15 cellular contexts compared by ENCODE assay signal in genomic region chr9:114488398-114489129, GRCh38. TPM values are rescaled to one million over a fixed set of nuclear protein-coding genes. Genes with fewer than 3 reads are reported as not detected.
DNase-seq lines count a peak whose midpoint lies in the region; ATAC-seq and TF ChIP-seq lines count a peak whose summit lies in the region.
"Had no signal": no experiment of that assay in that cellular context is flagged by ENCODE, and none has a peak within 500 bp of the region (broad histone marks: within the 10 kb centered on the region; RNA-seq: fewer than 3 reads in every experiment).

No MANE protein-coding gene starts in this region.

- peaks cover 14% of the 10 kb centered on the region for H3K4me1 ChIP-seq in CD4-positive, alpha-beta memory T cell (ENCODE audit: insufficient read depth, low read length)

- H3K4me3 ChIP-seq in CD4-positive, alpha-beta memory T cell (ENCODE audit: low read length in 2 of 2), result no peak overlapping the region
- H3K4me3 ChIP-seq: GM23338, PC-9 had no signal

- H3K9me3 Mint-ChIP-seq in CD4-positive, alpha-beta memory T cell, result no peaks in the 10 kb centered on the region
- H3K9me3 Mint-ChIP-seq: GM23338, T-cell had no signal

- no peaks in the 10 kb centered on the region for H3K36me3 Mint-ChIP-seq in CD4-positive, alpha-beta memory T cell
- H3K36me3 Mint-ChIP-seq: T-cell had no signal

- H3K36me3 ChIP-seq in CD4-positive, alpha-beta memory T cell (ENCODE audit: insufficient read depth, low read length), result no peaks in the 10 kb centered on the region

- H3K27me3 Mint-ChIP-seq in CD4-positive, alpha-beta memory T cell, result peaks cover 0 to 5% of the 10 kb centered on the region in 2 donors

- peaks cover 12 to 30% (median 19%) of the 10 kb centered on the region in 4 donors for H3K4me1 Mint-ChIP-seq in CD4-positive, alpha-beta memory T cell

- no peak for DNase-seq in CD4-positive, alpha-beta memory T cell
- DNase-seq in GM20000 (ENCODE audit: low spot score) (peak; percentile 38), NCI-H69 (lab: John Stamatoyannopoulos, UW) (peak; percentile 61), left colon (peak in 1 of 2 donors; percentile 23), DMS79 (lab: John Stamatoyannopoulos, UW) (no peak), occipital lobe (lab: John Stamatoyannopoulos, UW) (no peak), T-helper 9 cell (no peak), DMS79 treated with DMSO at 0.1 percent for 48 hours (lab: John Stamatoyannopoulos, UW) (no peak)
- DNase-seq: NCI-H1694, NCI-H2171, NCI-H446 treated with DMSO at 0.1 percent for 48 hours, PC-9 had no signal

- peak; percentile 88 for ATAC-seq in left colon

- POLR2A ChIA-PET in CD4-positive, alpha-beta memory T cell (lab: Charles Lee; ENCODE audit: partially characterized antibody), result interaction anchor here (1.6 to 2.0 kb wide), 4 partner anchors 10 to 165 kb away, joined by 4 to 7 read pairs (median 6); partner anchors contain the start of gene ATP6V1G1

- TF ChIP-seq CTCF in GM20000 (IDR thresholded peaks at IDR 0.05; ENCODE audit: extremely low read depth, missing control alignments), result no peak

- CTCF ChIA-PET in CD4-positive, alpha-beta memory T cell (lab: Charles Lee; ENCODE audit: partially characterized antibody), result interaction anchor here (0.8 to 7.4 kb wide), 14 partner anchors 11 to 170 kb away, joined by 3 to 142 read pairs (median 10); partner anchors contain the start of gene TEX53

- H3K27ac Mint-ChIP-seq in CD4-positive, alpha-beta memory T cell, result peak overlapping the region in 4 of 7 donors; percentile 2 to 69 (median 31)
- H3K27ac Mint-ChIP-seq: GM23338 had no signal

- H3K27me3 ChIP-seq in CD4-positive, alpha-beta memory T cell (ENCODE audit: insufficient read depth, low read length), result no peaks in the 10 kb centered on the region

- no peaks in the 10 kb centered on the region for H3K9me3 ChIP-seq in CD4-positive, alpha-beta memory T cell (ENCODE audit: control insufficient read depth in 1 of 2, low read length in 2 of 2)

- H3K27ac ChIP-seq in CD4-positive, alpha-beta memory T cell (ENCODE audit: low read depth, low read length), result no peak overlapping the region
- H3K27ac ChIP-seq: HL-60, PC-9 had no signal

- no peak overlapping the region for H3K4me3 Mint-ChIP-seq in CD4-positive, alpha-beta memory T cell
- H3K4me3 Mint-ChIP-seq: GM23338, T-cell had no signal

- intact Hi-C loops in CD4-positive, alpha-beta memory T cell (cut with micrococcal nuclease), result no loop called here
- intact Hi-C loops in left colon (cut with DNase I, micrococcal nuclease), result loop anchor here in 1 of 2 donors (5.0 kb wide), 1 partner anchor 164 kb away; no protein-coding TSS in a partner anchor

RNA-seq across cellular contexts. Expression of gene WHRN, which starts 16.7 kb away (rescaled TPM):
- total RNA-seq in CD4-positive, alpha-beta memory T cell, result 10 to 100 TPM in 1 of 2 experiments, 1 to 10 TPM in 1; 8.4 to 10.1 TPM
- 1 to 10 TPM in 1 of 2 donors, under 1 TPM in 1; 0.24 to 1.5 TPM for polyA plus RNA-seq in CD4-positive, alpha-beta memory T cell
- total RNA-seq in left colon (1 to 10 TPM; 6.1 to 7.0 TPM), occipital lobe (0.94 TPM)

Comparison
In these comparisons a context has a peak if more than half of its experiments do, and no peak if none do; other contexts are left out.
1. DNase-seq: peak in GM20000 (single experiment) and NCI-H69 (single experiment); none in CD4-positive, alpha-beta memory T cell (0 of 5), DMS79 (single experiment), occipital lobe (single experiment), T-helper 9 cell (single experiment) and DMS79 treated with DMSO at 0.1 percent for 48 hours (single experiment).